In genomic region chr1:83693409-83694126, GRCh38 we compare ENCODE assay signal across 9 cellular contexts.
A peak's percentile ranks its signal among the peaks of the same experiment; 100 is the strongest.
DNase-seq lines count a peak whose midpoint lies in the region; ATAC-seq and TF ChIP-seq lines count a peak whose summit lies in the region.
"Had no signal": no experiment of that assay in that cellular context is flagged by ENCODE, and none has a peak within 500 bp of the region (broad histone marks: within the 10 kb centered on the region; RNA-seq: fewer than 3 reads in every experiment).

No MANE protein-coding gene starts in this region.

- H3K4me3 Mint-ChIP-seq in IgD-negative memory B cell (peak overlapping the region in 3 of 4 donors; percentile 85 to 94 (median 92)), natural killer cell (no peak overlapping the region)

- peak overlapping the region; percentile 55 for H3K27ac ChIP-seq in mesendoderm (ENCODE audit: low read depth, low read length)

- H3K27ac Mint-ChIP-seq in IgD-negative memory B cell: peak overlapping the region in 1 of 3 donors; percentile 17
- no peak overlapping the region for H3K27ac Mint-ChIP-seq in natural killer cell

- TF ChIP-seq CTCF in cardiac fibroblast (IDR thresholded peaks at IDR 0.05; ENCODE audit: low read depth, low read length) (no peak), natural killer cell (IDR thresholded peaks at IDR 0.05) (no peak)

- H3K27me3 ChIP-seq in mesendoderm (ENCODE audit: insufficient read depth, low read length, poor library complexity) (no peaks in the 10 kb centered on the region), MG63 (no peaks in the 10 kb centered on the region)
- H3K27me3 ChIP-seq: upper lobe of left lung had no signal

- H3K4me1 Mint-ChIP-seq in IgD-negative memory B cell (peaks cover 5 to 15% (median 11%) of the 10 kb centered on the region in 3 donors), natural killer cell (no peaks in the 10 kb centered on the region)

- H4K8ac ChIP-seq in mesendoderm (ENCODE audit: low read depth, low read length): no peak overlapping the region

- ATAC-seq in GM19035 (IDR thresholded peaks at IDR 0.05; ENCODE audit: unreplicated experiment) (no peak), natural killer cell (no peak)

- H2BK5ac ChIP-seq in mesendoderm (ENCODE audit: low read length): no peak overlapping the region

- H3K18ac ChIP-seq in mesendoderm (ENCODE audit: low read length): no peak overlapping the region

- H2BK15ac ChIP-seq in mesendoderm (replicated peaks; ENCODE audit: low read depth): no peak overlapping the region

- H3K9me3 ChIP-seq in MG63: no peaks in the 10 kb centered on the region
- H3K9me3 ChIP-seq: upper lobe of left lung had no signal

- no peak overlapping the region for H3K56ac ChIP-seq in mesendoderm (ENCODE audit: low read length)

- H3K4me2 ChIP-seq in mesendoderm (ENCODE audit: low read length): no peak overlapping the region

- no CpG with 5 or more reads among the region's 12 CpGs for WGBS in mesendoderm (ENCODE audit: extremely low coverage, insufficient coverage, low lambda C conversion rate)

- H3K36me3 ChIP-seq in mesendoderm (ENCODE audit: control insufficient read depth, insufficient read depth, low read length): no peaks in the 10 kb centered on the region
- H3K36me3 ChIP-seq in MG63: no peaks in the 10 kb centered on the region
- H3K36me3 ChIP-seq: upper lobe of left lung had no signal

- H3K79me2 ChIP-seq in mesendoderm (ENCODE audit: control insufficient read depth, insufficient read depth, low read length): no peaks in the 10 kb centered on the region

- DNase-seq in AG20443 (ENCODE audit: low spot score) (peak; percentile 34), cardiac fibroblast (ENCODE audit: low read depth in 2 of 2) (peak; percentile 11 to 12), mesendoderm (peak; percentile 77), MG63 (no peak), EL (no peak), natural killer cell (no peak)
- DNase-seq: upper lobe of left lung had no signal

- H4K5ac ChIP-seq in mesendoderm (ENCODE audit: low read length): no peak overlapping the region

- no peak overlapping the region for H3K9ac ChIP-seq in mesendoderm (ENCODE audit: low read length)

- H3K36me3 Mint-ChIP-seq in IgD-negative memory B cell (peaks cover 2% of the 10 kb centered on the region), natural killer cell (no peaks in the 10 kb centered on the region)

- H3K4me3 ChIP-seq in cardiac fibroblast (replicated peaks in 1 of 2; ENCODE audit: low read depth in 2 of 2, low read length in 2 of 2) (no peak overlapping the region), mesendoderm (ENCODE audit: low read length) (no peak overlapping the region), MG63 (no peak overlapping the region)

- H3K27me3 Mint-ChIP-seq in IgD-negative memory B cell: peaks cover 7% of the 10 kb centered on the region
- H3K27me3 Mint-ChIP-seq in natural killer cell (ENCODE audit: low read depth in 2 of 2): peaks cover 8 to 10% of the 10 kb centered on the region in 2 donors

- intact Hi-C loops in natural killer cell (cut with micrococcal nuclease): no loop called here

- H3K9me3 Mint-ChIP-seq in IgD-negative memory B cell (peaks cover 3 to 6% (median 5%) of the 10 kb centered on the region in 3 donors), natural killer cell (peaks cover 7 to 10% of the 10 kb centered on the region in 2 donors)

- H2BK120ac ChIP-seq in mesendoderm (ENCODE audit: low read depth, low read length): no peak overlapping the region

- no peak overlapping the region for H2AK5ac ChIP-seq in mesendoderm (ENCODE audit: low read length)

- no peaks in the 10 kb centered on the region for H3K79me1 ChIP-seq in mesendoderm (ENCODE audit: low read length)

- no peak overlapping the region for H3K4ac ChIP-seq in mesendoderm (ENCODE audit: low read depth, low read length)

- peaks cover 17% of the 10 kb centered on the region for H3K4me1 ChIP-seq in mesendoderm (ENCODE audit: control insufficient read depth, low read depth, low read length)

- no peak overlapping the region for H3K23ac ChIP-seq in mesendoderm (ENCODE audit: low read length)

Comparison
In these comparisons a context has a peak if more than half of its experiments do, and no peak if none do; other contexts are left out.
1. DNase-seq: peak in AG20443 (single experiment), cardiac fibroblast (2 of 2) and mesendoderm (single experiment); none in MG63 (single experiment), EL (single experiment) and natural killer cell (single experiment).